14 cellular contexts compared by ENCODE assay signal in genomic region chr5:84564311-84564710, GRCh38.
A peak's percentile ranks its signal among the peaks of the same experiment; 100 is the strongest.
DNase-seq lines count a peak whose midpoint lies in the region; ATAC-seq lines count a peak whose summit lies in the region.
"Had no signal": no experiment of that assay in that cellular context is flagged by ENCODE, and none has a peak within 500 bp of the region (broad histone marks: within the 10 kb centered on the region; RNA-seq: fewer than 3 reads in every experiment).

No MANE protein-coding gene starts in this region.

- ATAC-seq in HG02763 (IDR thresholded peaks at IDR 0.05; ENCODE audit: unreplicated experiment): no peak
- ATAC-seq: activated CD8-positive, alpha-beta T cell treated with anti-CD3 and anti-CD28 coated beads for 36 hours; left ventricle myocardium superior; stimulated activated naive CD8-positive, alpha-beta T cell treated with anti-CD3 and anti-CD28 coated beads, Interleukin-15, Interleukin-2, amounts not matched to agents 100 U/mL and 50 U/mL, for 24 hours had no signal

- DNase-seq in NCI-H187 treated with DMSO at 0.1 percent for 48 hours (lab: John Stamatoyannopoulos, UW): peak; percentile 24
- no peak for DNase-seq in NCI-H187 (lab: John Stamatoyannopoulos, UW)
- peak; percentile 74 for DNase-seq in astrocyte of the hippocampus (ENCODE audit: low read depth, low spot score)
- DNase-seq in globus pallidus (ENCODE audit: low spot score): peak; percentile 95
- no peak for DNase-seq in NCI-H446 (lab: John Stamatoyannopoulos, UW)
- no peak for DNase-seq in stimulated activated CD4-positive, alpha-beta T cell treated with anti-CD3 and anti-CD28 coated beads, Interleukin-2, amount 100 ng/mL, for 24 hours
- DNase-seq: activated CD8-positive, alpha-beta T cell treated with anti-CD3 and anti-CD28 coated beads for 36 hours; activated effector memory CD4-positive, alpha-beta T cell treated with anti-CD3 and anti-CD28 coated beads, Interleukin-2, amount 50 U/mL, for 16 hours; Caco-2; left ventricle myocardium superior; stimulated activated naive CD8-positive, alpha-beta T cell treated with anti-CD3 and anti-CD28 coated beads, Interleukin-15, Interleukin-2, amounts not matched to agents 100 U/mL and 50 U/mL, for 24 hours had no signal

- H3K27ac ChIP-seq in temporal lobe (ENCODE audit: low read depth, low read length): peak overlapping the region; percentile 99
- H3K27ac ChIP-seq: SK-N-MC had no signal

Comparison
In these comparisons a context has a peak if more than half of its experiments do, and no peak if none do; other contexts are left out.
1. DNase-seq: peak in NCI-H187 treated with DMSO at 0.1 percent for 48 hours (single experiment), astrocyte of the hippocampus (single experiment) and globus pallidus (single experiment); none in NCI-H187 (0 of 2), NCI-H446 (0 of 2) and stimulated activated CD4-positive, alpha-beta T cell treated with anti-CD3 and anti-CD28 coated beads, Interleukin-2, amount 100 ng/mL, for 24 hours (0 of 2).